Comparison of ENCODE assay signal across 1 cellular context in the genomic region with DNA sequence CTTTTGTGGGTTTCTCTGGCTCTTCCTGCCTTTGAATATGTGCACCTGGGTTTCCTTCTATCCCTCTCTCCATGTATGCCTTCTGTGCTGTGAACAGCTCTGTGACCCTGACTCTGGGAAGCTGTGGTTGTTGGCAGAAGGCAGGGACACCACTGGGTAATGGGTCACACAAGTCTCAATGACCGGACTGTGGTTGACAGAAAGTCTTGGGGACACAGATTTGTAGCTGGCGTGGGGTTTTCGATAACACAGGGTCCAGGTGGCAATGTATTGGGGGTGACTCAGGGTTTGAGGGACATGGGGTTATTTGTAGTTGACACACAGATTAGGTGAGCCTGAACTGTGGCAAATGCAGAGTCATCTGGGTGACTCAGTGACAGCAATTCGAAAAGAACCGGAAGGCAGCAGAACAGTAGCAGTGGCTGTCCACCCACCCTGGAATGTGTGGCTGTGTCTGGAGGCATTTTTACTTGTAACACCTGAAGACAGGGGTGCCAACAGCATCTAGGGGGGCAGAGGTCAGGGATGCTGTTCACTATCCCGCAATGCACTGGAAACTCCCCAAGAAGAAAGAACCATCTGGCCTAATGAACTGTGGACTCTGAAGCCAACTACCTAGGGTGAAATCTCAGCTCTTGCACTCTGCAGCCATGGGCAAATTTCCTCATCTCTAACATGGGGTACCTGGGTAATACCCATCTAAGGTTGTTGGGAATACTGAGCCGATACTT.
TF ChIP-seq lines count a peak whose summit lies in the region.

No MANE protein-coding gene starts in this region.

TF ChIP-seq in A549, 52 proteins besides CTCF, POLR2A, EP300 and RAD21 (continued from another document):
- TF ChIP-seq CHD2 (IDR thresholded peaks at IDR 0.05; ENCODE audit: low read length, partially characterized antibody) (no peak), RFX5 (IDR thresholded peaks at IDR 0.05) (no peak), USF2 (IDR thresholded peaks at IDR 0.05) (no peak), MAZ (IDR thresholded peaks at IDR 0.05; ENCODE audit: borderline replicate concordance, low read depth, low read length) (no peak), FOSB (CRISPR knock-in tag; IDR thresholded peaks at IDR 0.05) (no peak), CBX8 (IDR thresholded peaks at IDR 0.05) (no peak), GATA3 (IDR thresholded peaks at IDR 0.05; ENCODE audit: borderline replicate concordance) (no peak), BCL3 (IDR thresholded peaks at IDR 0.05) (no peak), REST (IDR thresholded peaks at IDR 0.05) (no peak)
- TF ChIP-seq, protein P1, sequence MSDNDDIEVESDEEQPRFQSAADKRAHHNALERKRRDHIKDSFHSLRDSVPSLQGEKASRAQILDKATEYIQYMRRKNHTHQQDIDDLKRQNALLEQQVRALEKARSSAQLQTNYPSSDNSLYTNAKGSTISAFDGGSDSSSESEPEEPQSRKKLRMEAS (IDR thresholded peaks at IDR 0.05): no peak
TF ChIP-seq in A549: peak in this region for 0.
